In the genomic region with DNA sequence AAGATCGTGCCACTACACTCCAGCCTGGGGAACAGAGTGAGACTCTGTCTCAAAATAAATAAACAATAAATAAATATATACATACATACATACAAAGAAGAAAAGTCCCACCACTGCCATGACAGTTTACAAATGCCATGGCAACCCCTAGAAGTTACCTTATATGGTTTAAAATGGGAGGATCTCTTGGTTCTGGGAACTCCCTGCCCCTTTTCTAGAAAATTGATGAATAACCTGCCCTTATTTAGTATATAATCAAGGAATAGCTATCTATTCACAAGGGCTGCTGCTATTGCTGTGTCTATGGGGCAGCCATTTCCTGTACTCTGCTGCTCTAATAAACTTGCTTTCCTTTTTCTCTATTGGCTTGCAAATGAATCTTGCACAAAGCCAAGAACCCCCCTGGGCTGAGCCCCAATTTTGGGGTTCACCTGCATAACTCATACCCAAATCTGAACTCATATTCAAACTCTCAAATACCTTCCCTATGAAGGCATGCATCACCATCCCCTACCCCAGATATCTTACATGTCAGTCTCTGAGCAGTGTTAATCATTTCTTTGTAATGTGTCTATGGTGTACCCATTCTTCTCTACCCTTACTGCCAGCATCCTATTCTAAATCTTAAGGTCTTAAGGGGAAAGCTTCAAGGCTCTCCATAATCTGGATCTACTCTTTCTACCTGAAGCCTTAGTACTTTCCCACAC, we compare ENCODE assay signal across 19 cellular contexts. TPM values are rescaled to one million over a fixed set of nuclear protein-coding genes. Genes with fewer than 3 reads are reported as not detected.
DNase-seq lines count a peak whose midpoint lies in the region; ATAC-seq and TF ChIP-seq lines count a peak whose summit lies in the region.
"Had no signal": no experiment of that assay in that cellular context is flagged by ENCODE, and none has a peak within 500 bp of the region (broad histone marks: within the 10 kb centered on the region; RNA-seq: fewer than 3 reads in every experiment).

No MANE protein-coding gene starts in this region.

- H3K36me3 ChIP-seq in CD4-positive, CD25-positive, alpha-beta regulatory T cell (ENCODE audit: control insufficient read depth, insufficient read depth, low read length), result peaks cover 35% of the 10 kb centered on the region
- H3K36me3 ChIP-seq in DOHH2 (ENCODE audit: control insufficient read depth, low read length) (peaks cover 78% of the 10 kb centered on the region), Caco-2 (ENCODE audit: control insufficient read depth, insufficient read depth, low read length) (peaks cover 2% of the 10 kb centered on the region; the same call in 1 of the 2 replicates)

- H3K9me3 Mint-ChIP-seq in CD4-positive, CD25-positive, alpha-beta regulatory T cell, result no peaks in the 10 kb centered on the region
- H3K9me3 Mint-ChIP-seq in activated T-helper 1 cell treated with anti-CD3 and anti-CD28 coated beads, Interleukin-12 subunit alpha, Interleukin-12 subunit beta, Interleukin-2, Interleukin-4 antibody, amounts not matched to agents 30 ng/mL and 10 ng/mL and 1 ng/mL, durations not matched to agents 14 hours and 24 hours and 36 hours, result no peaks in the 10 kb centered on the region
- H3K9me3 Mint-ChIP-seq in Caco-2 (ENCODE audit: unreplicated experiment), result no peaks in the 10 kb centered on the region
- H3K9me3 Mint-ChIP-seq: H9 had no signal

- no peaks in the 10 kb centered on the region for H3K27me3 ChIP-seq in CD4-positive, CD25-positive, alpha-beta regulatory T cell (ENCODE audit: control insufficient read depth, insufficient read depth, low read length)
- H3K27me3 ChIP-seq in DOHH2 (ENCODE audit: control insufficient read depth, low read length), result no peaks in the 10 kb centered on the region
- no peaks in the 10 kb centered on the region for H3K27me3 ChIP-seq in Caco-2 (replicated peaks; ENCODE audit: control insufficient read depth, insufficient read depth, low read length)
- H3K27me3 ChIP-seq: gastrocnemius medialis had no signal

- intact Hi-C loops in activated T-helper 1 cell treated with anti-CD3 and anti-CD28 coated beads, Interleukin-12 subunit alpha, Interleukin-12 subunit beta, Interleukin-2, Interleukin-4 antibody, amounts not matched to agents 30 ng/mL and 10 ng/mL and 1 ng/mL, durations not matched to agents 14 hours and 24 hours and 36 hours (cut with micrococcal nuclease), result no loop called here
- intact Hi-C loops in Caco-2 (cut with micrococcal nuclease; ENCODE audit: unreplicated experiment), result no loop called here
- intact Hi-C loops in left ventricle myocardium superior (cut with micrococcal nuclease), result no loop called here

- peaks cover 99% of the 10 kb centered on the region for H3K79me2 ChIP-seq in DOHH2 (ENCODE audit: control insufficient read depth, low read length)

- peak overlapping the region; percentile 19; the same call in 1 of the 2 replicates for H3K4me2 ChIP-seq in DOHH2 (ENCODE audit: low read length)

- H3K4me3 ChIP-seq in CD4-positive, CD25-positive, alpha-beta regulatory T cell (ENCODE audit: low read depth, low read length), result peak overlapping the region; percentile 39
- H3K4me3 ChIP-seq in DOHH2 (ENCODE audit: low read length) (no peak overlapping the region), Caco-2 (ENCODE audit: low read depth, low read length) (no peak overlapping the region)
- H3K4me3 ChIP-seq: gastrocnemius medialis, skin epidermis had no signal

- CTCF ChIA-PET in Caco-2 (lab: Charles Lee), result no interaction called here

- no TSS peak for BruUV-seq in Caco-2 (replicated peaks; lab: Mats Ljungman, UMichigan)

- ATAC-seq in CD4-positive, CD25-positive, alpha-beta regulatory T cell (ENCODE audit: low read depth in 2 of 2), result peak; percentile 85 to 87
- no peak for ATAC-seq in left ventricle myocardium superior
- ATAC-seq: gastrocnemius medialis had no signal

- TF ChIP-seq CTCF in DOHH2 (IDR thresholded peaks at IDR 0.05; ENCODE audit: low read depth, low read length, poor library complexity, severe bottlenecking) (no peak), Caco-2 (IDR thresholded peaks at IDR 0.05; ENCODE audit: insufficient read depth in 1 of 2, low read depth in 1 of 2, low read length in 1 of 2, severe bottlenecking in 1 of 2, unreplicated experiment in 1 of 2) (no peak)

- no peaks in the 10 kb centered on the region for H3K9me2 ChIP-seq in DOHH2 (replicated peaks; ENCODE audit: control insufficient read depth, low read length)

- peaks cover 25% of the 10 kb centered on the region for H3K4me1 ChIP-seq in CD4-positive, CD25-positive, alpha-beta regulatory T cell (ENCODE audit: control insufficient read depth, insufficient read depth, low read length, poor library complexity, severe bottlenecking)
- H3K4me1 ChIP-seq in DOHH2 (ENCODE audit: control insufficient read depth, low read length), result peaks cover 29% of the 10 kb centered on the region
- H3K4me1 ChIP-seq in Caco-2, result no peaks in the 10 kb centered on the region
- H3K4me1 ChIP-seq: parathyroid adenoma had no signal

- no peak overlapping the region for H3K27ac ChIP-seq in CD4-positive, CD25-positive, alpha-beta regulatory T cell (ENCODE audit: insufficient read depth, low read length, poor library complexity, severe bottlenecking)
- no peak overlapping the region for H3K27ac ChIP-seq in DOHH2 (ENCODE audit: low read depth, low read length)
- H3K27ac ChIP-seq: gastrocnemius medialis, parathyroid adenoma, skin epidermis had no signal

- peaks cover 39 to 81% (median 51%) of the 10 kb centered on the region in 4 donors for H3K4me1 Mint-ChIP-seq in CD4-positive, CD25-positive, alpha-beta regulatory T cell
- H3K4me1 Mint-ChIP-seq in activated T-helper 1 cell treated with anti-CD3 and anti-CD28 coated beads, Interleukin-12 subunit alpha, Interleukin-12 subunit beta, Interleukin-2, Interleukin-4 antibody, amounts not matched to agents 30 ng/mL and 10 ng/mL and 1 ng/mL, durations not matched to agents 14 hours and 24 hours and 36 hours (ENCODE audit: low read depth), result peaks cover 45% of the 10 kb centered on the region
- no peaks in the 10 kb centered on the region for H3K4me1 Mint-ChIP-seq in Caco-2 (ENCODE audit: low read depth, unreplicated experiment)

- H3K4me3 Mint-ChIP-seq in CD4-positive, CD25-positive, alpha-beta regulatory T cell, result peak overlapping the region in 3 of 4 donors; percentile 17 to 75 (median 57)
- H3K4me3 Mint-ChIP-seq in activated T-helper 1 cell treated with anti-CD3 and anti-CD28 coated beads, Interleukin-12 subunit alpha, Interleukin-12 subunit beta, Interleukin-2, Interleukin-4 antibody, amounts not matched to agents 30 ng/mL and 10 ng/mL and 1 ng/mL, durations not matched to agents 14 hours and 24 hours and 36 hours, result no peak overlapping the region
- H3K4me3 Mint-ChIP-seq in Caco-2 (ENCODE audit: unreplicated experiment), result no peak overlapping the region
- H3K4me3 Mint-ChIP-seq: H9 had no signal

- H3K27ac Mint-ChIP-seq in CD4-positive, CD25-positive, alpha-beta regulatory T cell, result peak overlapping the region; percentile 18 to 91 (median 76)
- peak overlapping the region; percentile 7 for H3K27ac Mint-ChIP-seq in activated T-helper 1 cell treated with anti-CD3 and anti-CD28 coated beads, Interleukin-12 subunit alpha, Interleukin-12 subunit beta, Interleukin-2, Interleukin-4 antibody, amounts not matched to agents 30 ng/mL and 10 ng/mL and 1 ng/mL, durations not matched to agents 14 hours and 24 hours and 36 hours
- no peak overlapping the region for H3K27ac Mint-ChIP-seq in Caco-2 (ENCODE audit: unreplicated experiment)

- POLR2A ChIA-PET in Caco-2 (lab: Charles Lee), result no interaction called here

- no peaks in the 10 kb centered on the region for H3K27me3 Mint-ChIP-seq in CD4-positive, CD25-positive, alpha-beta regulatory T cell
- H3K27me3 Mint-ChIP-seq in activated T-helper 1 cell treated with anti-CD3 and anti-CD28 coated beads, Interleukin-12 subunit alpha, Interleukin-12 subunit beta, Interleukin-2, Interleukin-4 antibody, amounts not matched to agents 30 ng/mL and 10 ng/mL and 1 ng/mL, durations not matched to agents 14 hours and 24 hours and 36 hours (ENCODE audit: insufficient read depth), result no peaks in the 10 kb centered on the region
- H3K27me3 Mint-ChIP-seq in Caco-2 (ENCODE audit: insufficient read depth, unreplicated experiment), result no peaks in the 10 kb centered on the region

- no peaks in the 10 kb centered on the region; the same call in 1 of the 2 replicates for H3F3A ChIP-seq in DOHH2 (ENCODE audit: control insufficient read depth, insufficient read depth)

- H3K9me3 ChIP-seq in CD4-positive, CD25-positive, alpha-beta regulatory T cell (ENCODE audit: control insufficient read depth in 2 of 2, low read length in 2 of 2), result no peaks in the 10 kb centered on the region
- H3K9me3 ChIP-seq in DOHH2 (ENCODE audit: control insufficient read depth, insufficient read depth, low read length) (no peaks in the 10 kb centered on the region), Caco-2 (no peaks in the 10 kb centered on the region)
- H3K9me3 ChIP-seq: gastrocnemius medialis had no signal

- peak in 1 of 3 donors; percentile 82 for DNase-seq in CD4-positive, CD25-positive, alpha-beta regulatory T cell
- no peak for DNase-seq in activated T-helper 1 cell treated with anti-CD3 and anti-CD28 coated beads, Interleukin-12 subunit alpha, Interleukin-12 subunit beta, Interleukin-2, Interleukin-4 antibody, amounts not matched to agents 30 ng/mL and 10 ng/mL and 1 ng/mL, durations not matched to agents 14 hours and 24 hours and 36 hours (ENCODE audit: low spot score)
- DNase-seq in lung microvascular endothelial cell (ENCODE audit: low read depth in 2 of 2) (peak; percentile 6 to 9), Caco-2 (no peak), ecto neural progenitor cell (ENCODE audit: low spot score) (no peak), left ventricle myocardium superior (no peak), LoVo (ENCODE audit: low spot score) (no peak)
- DNase-seq: AML-193, amniotic stem cell, DMS153, gastrocnemius medialis, H9, NCI-H1694, NCI-H510A, SIG-M5, trophoblast cell had no signal

- H3K36me3 Mint-ChIP-seq in CD4-positive, CD25-positive, alpha-beta regulatory T cell, result peaks cover 47% of the 10 kb centered on the region
- peaks cover 44% of the 10 kb centered on the region for H3K36me3 Mint-ChIP-seq in activated T-helper 1 cell treated with anti-CD3 and anti-CD28 coated beads, Interleukin-12 subunit alpha, Interleukin-12 subunit beta, Interleukin-2, Interleukin-4 antibody, amounts not matched to agents 30 ng/mL and 10 ng/mL and 1 ng/mL, durations not matched to agents 14 hours and 24 hours and 36 hours (ENCODE audit: low read depth)
- peaks cover 75% of the 10 kb centered on the region for H3K36me3 Mint-ChIP-seq in Caco-2 (ENCODE audit: insufficient read depth, unreplicated experiment)

- H4K20me1 ChIP-seq in DOHH2 (ENCODE audit: control insufficient read depth, insufficient read depth, low read depth, low read length), result peaks cover 6% of the 10 kb centered on the region; the same call in 1 of the 2 replicates

RNA-seq across cellular contexts. Expression of gene GON4L, which starts 9.0 kb away (rescaled TPM):
- total RNA-seq in CD4-positive, CD25-positive, alpha-beta regulatory T cell, result 105 TPM
- 10 to 100 TPM; 22.3 to 35.3 (median 26.3) TPM for polyA plus RNA-seq in CD4-positive, CD25-positive, alpha-beta regulatory T cell
- total RNA-seq in activated T-helper 1 cell treated with anti-CD3 and anti-CD28 coated beads, Interleukin-12 subunit alpha, Interleukin-12 subunit beta, Interleukin-2, Interleukin-4 antibody, amounts not matched to agents 30 ng/mL and 10 ng/mL and 1 ng/mL, durations not matched to agents 14 hours and 24 hours and 36 hours, result 66.7 and 70.0 TPM in 2 replicates
- total RNA-seq in lung microvascular endothelial cell (14.6 and 27.4 TPM in 2 replicates), Caco-2 (2022) (43.7 and 47.3 TPM in 2 replicates), left ventricle myocardium superior (20.3 TPM)

RNA-seq across cellular contexts. Expression of gene SYT11, which starts 11.4 kb away (rescaled TPM):
- 29.7 TPM for total RNA-seq in CD4-positive, CD25-positive, alpha-beta regulatory T cell
- 10 to 100 TPM; 14.4 to 34.1 (median 18.7) TPM for polyA plus RNA-seq in CD4-positive, CD25-positive, alpha-beta regulatory T cell
- 25.7 and 26.8 TPM in 2 replicates for total RNA-seq in activated T-helper 1 cell treated with anti-CD3 and anti-CD28 coated beads, Interleukin-12 subunit alpha, Interleukin-12 subunit beta, Interleukin-2, Interleukin-4 antibody, amounts not matched to agents 30 ng/mL and 10 ng/mL and 1 ng/mL, durations not matched to agents 14 hours and 24 hours and 36 hours
- total RNA-seq in lung microvascular endothelial cell (15.5 and 24.6 TPM in 2 replicates), Caco-2 (2022) (0.05 TPM in 1 of 2 replicates, not detected in the other), left ventricle myocardium superior (6.6 TPM)

Comparison
In these comparisons a context has a peak if more than half of its experiments do, and no peak if none do; other contexts are left out.
1. DNase-seq: peak in lung microvascular endothelial cell (2 of 2); none in activated T-helper 1 cell treated with anti-CD3 and anti-CD28 coated beads, Interleukin-12 subunit alpha, Interleukin-12 subunit beta, Interleukin-2, Interleukin-4 antibody, amounts not matched to agents 30 ng/mL and 10 ng/mL and 1 ng/mL, durations not matched to agents 14 hours and 24 hours and 36 hours (single experiment), Caco-2 (0 of 2), ecto neural progenitor cell (single experiment), left ventricle myocardium superior (single experiment) and LoVo (single experiment).
2. H3K4me3 Mint-ChIP-seq: peak in CD4-positive, CD25-positive, alpha-beta regulatory T cell (3 of 4); none in activated T-helper 1 cell treated with anti-CD3 and anti-CD28 coated beads, Interleukin-12 subunit alpha, Interleukin-12 subunit beta, Interleukin-2, Interleukin-4 antibody, amounts not matched to agents 30 ng/mL and 10 ng/mL and 1 ng/mL, durations not matched to agents 14 hours and 24 hours and 36 hours (single experiment) and Caco-2 (single experiment).